Comparison of ENCODE assay signal across 18 cellular contexts in the genomic region with DNA sequence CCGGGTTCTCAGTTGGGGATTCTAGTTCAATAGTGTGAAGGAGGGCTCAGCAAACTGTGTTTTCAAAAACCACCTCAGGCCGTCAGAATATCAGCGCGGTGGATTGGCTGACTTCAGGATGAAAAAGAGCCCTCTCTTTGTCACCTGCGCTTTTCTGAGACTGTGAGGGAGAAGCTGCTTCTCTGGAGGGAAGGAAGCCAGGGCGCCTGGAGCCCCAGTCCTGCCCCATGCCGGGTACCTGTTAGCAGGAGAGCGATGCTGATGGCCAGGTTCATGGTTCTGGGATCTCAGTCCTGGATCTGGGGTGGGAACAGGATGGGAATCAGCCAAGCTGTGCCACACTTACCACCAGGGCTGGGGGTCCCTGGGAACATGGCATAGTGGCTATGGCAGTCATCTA. TPM values are rescaled to one million over a fixed set of nuclear protein-coding genes. Genes with fewer than 3 reads are reported as not detected.
DNase-seq lines count a peak whose midpoint lies in the region; ATAC-seq and TF ChIP-seq lines count a peak whose summit lies in the region.
"Had no signal": no experiment of that assay in that cellular context is flagged by ENCODE, and none has a peak within 500 bp of the region (broad histone marks: within the 10 kb centered on the region; RNA-seq: fewer than 3 reads in every experiment).

No MANE protein-coding gene starts in this region.

- H3K9ac ChIP-seq in skeletal muscle satellite cell (ENCODE audit: low read depth, low read length): peak overlapping the region; percentile 84
- H3K9ac ChIP-seq: BLaER1 treated with 17β-estradiol and CSF1 and Interleukin-3, amounts not matched to agents 10 nM and 100 nM had no signal

- no peak for TF ChIP-seq POLR2A in tibial nerve (IDR thresholded peaks at IDR 0.05)

- H3K4me2 ChIP-seq in GM23338: peak overlapping the region; percentile 74
- H3K4me2 ChIP-seq in skeletal muscle satellite cell (ENCODE audit: low read length): peak overlapping the region; percentile 96

- H3K36me3 ChIP-seq in GM23338 (ENCODE audit: insufficient read depth): peaks cover 20% of the 10 kb centered on the region
- peaks cover 20% of the 10 kb centered on the region for H3K36me3 ChIP-seq in skeletal muscle satellite cell (ENCODE audit: insufficient read depth, low read length)
- H3K36me3 ChIP-seq in tibial nerve: no peaks in the 10 kb centered on the region
- H3K36me3 ChIP-seq: BLaER1 treated with 17β-estradiol and CSF1 and Interleukin-3, amounts not matched to agents 10 nM and 100 nM; lower lobe of right lung; Peyer's patch had no signal

- peak overlapping the region; percentile 91 for H3K4me3 Mint-ChIP-seq in GM23338

- H2AFZ ChIP-seq in GM23338: no peak overlapping the region

- peaks cover 48% of the 10 kb centered on the region for H3K4me1 ChIP-seq in GM23338 (ENCODE audit: insufficient read depth)
- H3K4me1 ChIP-seq in skeletal muscle satellite cell (ENCODE audit: control insufficient read depth, insufficient read depth, low read length): peaks cover 56% of the 10 kb centered on the region
- H3K4me1 ChIP-seq in tibial nerve: peaks cover 0 to 38% (median 11%) of the 10 kb centered on the region in 4 donors

- TF ChIP-seq CTCF in GM23338 (conservative IDR thresholded peaks at IDR 0.05; ENCODE audit: low read depth in 2 of 2): no peak
- no peak for TF ChIP-seq CTCF in astrocyte of the cerebellum (IDR thresholded peaks at IDR 0.05; ENCODE audit: low read depth, low read length, missing control alignments)
- no peak for TF ChIP-seq CTCF in tibial nerve (IDR thresholded peaks at IDR 0.05)

- H3F3A ChIP-seq in GM23338 (replicated peaks; ENCODE audit: low read depth): peaks cover 40% of the 10 kb centered on the region

- H3K36me3 Mint-ChIP-seq in GM23338 (ENCODE audit: low read depth): peaks cover 61% of the 10 kb centered on the region

- ATAC-seq in GM23338: no peak
- ATAC-seq: lower lobe of right lung had no signal

- no peak for TF ChIP-seq EP300 in tibial nerve (IDR thresholded peaks at IDR 0.05)

- H3K9me3 ChIP-seq in iPS-18c (ENCODE audit: control insufficient read depth, insufficient read depth, low read length) (no peaks in the 10 kb centered on the region), skeletal muscle satellite cell (replicated peaks; ENCODE audit: low read length) (no peaks in the 10 kb centered on the region), tibial nerve (no peaks in the 10 kb centered on the region)
- H3K9me3 ChIP-seq: BLaER1 treated with 17β-estradiol and CSF1 and Interleukin-3, amounts not matched to agents 10 nM and 100 nM; lower lobe of right lung; Peyer's patch had no signal

- peaks cover 63% of the 10 kb centered on the region for H3K4me1 Mint-ChIP-seq in GM23338

- in situ Hi-C loops in astrocyte of the cerebellum (cut with HindIII; ENCODE audit: low sequenced_read_pairs): loop anchor here (10.0 kb wide), 1 partner anchor 46 kb away; no protein-coding TSS in a partner anchor

- DNase-seq in GM23338 (ENCODE audit: low spot score) (no peak), astrocyte of the cerebellum (ENCODE audit: low read depth) (no peak), tibial nerve (ENCODE audit: low spot score in 2 of 2) (no peak), SHP77 (lab: John Stamatoyannopoulos, UW) (no peak), NCI-H2029 treated with DMSO at 0.1 percent for 48 hours (lab: John Stamatoyannopoulos, UW) (no peak), GM19238 (ENCODE audit: insufficient read length, low spot score) (no peak)
- DNase-seq: activated CD4-positive, alpha-beta T cell treated with anti-CD3 and anti-CD28 coated beads for 48 hours; activated gamma-delta T cell treated with Interleukin-2 at 50 U/mL for 16 hours; amygdala; lower lobe of right lung; NCI-H1436; Peyer's patch; small intestine; stimulated activated CD8-positive, alpha-beta memory T cell treated with anti-CD3 and anti-CD28 coated beads, Interleukin-4, amount 100 ng/mL, for 48 hours had no signal

- H3K4me3 ChIP-seq in GM23338: peak overlapping the region; percentile 78
- H3K4me3 ChIP-seq in astrocyte of the cerebellum (ENCODE audit: low read depth, low read length): peak overlapping the region; percentile 81
- H3K4me3 ChIP-seq in iPS-18c (ENCODE audit: insufficient read depth, low read depth, low read length): peak overlapping the region; percentile 40
- H3K4me3 ChIP-seq in skeletal muscle satellite cell (ENCODE audit: low read length): peak overlapping the region; percentile 96
- H3K4me3 ChIP-seq in tibial nerve: no peak overlapping the region
- H3K4me3 ChIP-seq: BLaER1 treated with 17β-estradiol and CSF1 and Interleukin-3, amounts not matched to agents 10 nM and 100 nM; lower lobe of right lung had no signal

- peak overlapping the region; percentile 51 for H3K27ac ChIP-seq in GM23338 (ENCODE audit: low read depth)
- H3K27ac ChIP-seq in tibial nerve: no peak overlapping the region
- H3K27ac ChIP-seq: BLaER1 treated with 17β-estradiol and CSF1 and Interleukin-3, amounts not matched to agents 10 nM and 100 nM; lower lobe of right lung; Peyer's patch had no signal

- H3K27me3 Mint-ChIP-seq in GM23338 (ENCODE audit: insufficient read depth, low read depth, poor library complexity): peaks cover 43% of the 10 kb centered on the region

- H3K27me3 ChIP-seq in GM23338 (ENCODE audit: insufficient read depth) (no peaks in the 10 kb centered on the region), skeletal muscle satellite cell (ENCODE audit: control insufficient read depth, insufficient read depth, low read length) (no peaks in the 10 kb centered on the region), tibial nerve (peaks cover 2 to 47% of the 10 kb centered on the region in 2 donors)
- H3K27me3 ChIP-seq: Peyer's patch had no signal

- no peaks in the 10 kb centered on the region for H3K9me2 ChIP-seq in GM23338 (ENCODE audit: insufficient read depth)

- H3K79me2 ChIP-seq in GM23338 (replicated peaks; ENCODE audit: insufficient read depth): peaks cover 40% of the 10 kb centered on the region

- peaks cover 3% of the 10 kb centered on the region; the same call in 1 of the 3 replicates for H3K9me3 Mint-ChIP-seq in GM23338

- H4K20me1 ChIP-seq in GM23338 (replicated peaks; ENCODE audit: insufficient read depth): peaks cover 10% of the 10 kb centered on the region

- WGBS in tibial nerve, 2 donors: 91 to 93% methylated on average over 8 of the region's 8 CpGs

- peak overlapping the region; percentile 93 for H3K27ac Mint-ChIP-seq in GM23338

TF ChIP-seq in GM23338, 12 proteins besides CTCF, POLR2A, EP300 and RAD21:
- no peak for TF ChIP-seq ZNF114 (CRISPR knock-in tag; IDR thresholded peaks at IDR 0.05)
- TF ChIP-seq POLR2AphosphoS5 (IDR thresholded peaks at IDR 0.05; ENCODE audit: low read depth): peak; percentile 1; the same call in 1 of the 2 replicates
- TF ChIP-seq EZH2phosphoT487 (IDR thresholded peaks at IDR 0.05; ENCODE audit: unreplicated experiment): no peak
- TF ChIP-seq, protein P1, sequence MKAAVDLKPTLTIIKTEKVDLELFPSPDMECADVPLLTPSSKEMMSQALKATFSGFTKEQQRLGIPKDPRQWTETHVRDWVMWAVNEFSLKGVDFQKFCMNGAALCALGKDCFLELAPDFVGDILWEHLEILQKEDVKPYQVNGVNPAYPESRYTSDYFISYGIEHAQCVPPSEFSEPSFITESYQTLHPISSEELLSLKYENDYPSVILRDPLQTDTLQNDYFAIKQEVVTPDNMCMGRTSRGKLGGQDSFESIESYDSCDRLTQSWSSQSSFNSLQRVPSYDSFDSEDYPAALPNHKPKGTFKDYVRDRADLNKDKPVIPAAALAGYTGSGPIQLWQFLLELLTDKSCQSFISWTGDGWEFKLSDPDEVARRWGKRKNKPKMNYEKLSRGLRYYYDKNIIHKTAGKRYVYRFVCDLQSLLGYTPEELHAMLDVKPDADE (IDR thresholded peaks at IDR 0.05): no peak
- TF ChIP-seq STAT1 (IDR thresholded peaks at IDR 0.05; ENCODE audit: unreplicated experiment): no peak

RNA-seq across cellular contexts. Expression of a gene that starts 2.3 kb away (rescaled TPM):
- 515 and 597 TPM in 2 replicates for total RNA-seq in GM23338 (2014; rRNA removed; shearing (Covaris generic))
- 461 and 490 TPM in 2 replicates for polyA plus RNA-seq in GM23338 (2016; fragmentation: Nextera tagmentation; extraction: Ambion mirVana)
- 9.4 and 33.9 TPM in 2 replicates for total RNA-seq in skeletal muscle satellite cell (2012; rRNA removed)
- 10 to 100 TPM in 2 of 4 donors, under 1 TPM in 1, not detected in 1; 0.63 to 12.9 (median 11.1) TPM for total RNA-seq in tibial nerve
- total RNA-seq: HT1080 had no signal

RNA-seq across cellular contexts. Expression of a gene that starts 39.1 kb away (rescaled TPM):
- total RNA-seq in GM23338 (2014; rRNA removed; shearing (Covaris generic)): 4.9 and 6.6 TPM in 2 replicates
- 5.0 and 5.9 TPM in 2 replicates for polyA plus RNA-seq in GM23338 (2016; fragmentation: Nextera tagmentation; extraction: Ambion mirVana)
- total RNA-seq in skeletal muscle satellite cell (2012; rRNA removed): 1.5 TPM in 1 of 2 replicates, not detected in the other
- 10 to 100 TPM in 2 of 4 donors, 1 to 10 TPM in 2; 2.1 to 18.4 (median 11.6) TPM for total RNA-seq in tibial nerve

Comparison
In these comparisons a context has a peak if more than half of its experiments do, and no peak if none do; other contexts are left out.
1. H3K4me3 ChIP-seq: peak in GM23338 (single experiment), astrocyte of the cerebellum (single experiment), iPS-18c (single experiment) and skeletal muscle satellite cell (single experiment); none in tibial nerve (0 of 4).
2. RNA of a gene that starts 2.3 kb away (total RNA-seq): 515 to 597 TPM in GM23338; 0.63 to 12.9 TPM in tibial nerve; every median in the first group is over 10 times any median in the second.